ENCODE assay signal across 8 cellular contexts in the genomic region with DNA sequence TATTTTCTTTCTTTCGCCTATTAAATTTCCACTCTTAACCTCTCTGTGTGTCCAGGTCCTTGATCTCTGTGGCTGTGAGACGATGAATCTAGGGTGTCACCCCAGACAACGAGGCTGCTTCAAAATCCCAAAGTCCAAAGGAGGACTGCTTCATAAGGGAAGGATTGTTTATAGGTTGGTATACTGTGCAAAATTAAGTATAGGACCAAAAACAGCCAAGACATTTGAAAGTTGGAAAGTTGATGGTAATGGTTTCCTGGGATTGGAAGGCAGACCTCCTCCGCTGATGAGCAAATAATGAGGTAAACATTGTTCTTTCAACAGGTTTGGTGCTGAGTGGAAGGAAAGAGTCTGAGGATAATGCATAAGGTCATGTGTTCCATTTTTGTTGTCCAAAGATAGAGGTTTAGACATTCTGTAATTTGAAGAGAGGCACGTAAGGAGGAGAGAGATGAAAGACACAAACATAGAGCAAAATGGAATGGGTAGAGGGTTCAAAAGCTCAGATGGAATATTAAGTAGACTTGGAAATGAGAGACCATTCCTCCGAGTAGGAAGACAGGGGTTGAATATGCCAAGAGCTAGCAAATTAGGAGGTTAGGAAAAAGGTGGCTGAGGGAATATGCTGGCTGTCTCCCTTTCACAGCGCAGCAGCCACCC. TPM values are rescaled to one million over a fixed set of nuclear protein-coding genes. Genes with fewer than 3 reads are reported as not detected.
A peak's percentile ranks its signal among the peaks of the same experiment; 100 is the strongest.
DNase-seq lines count a peak whose midpoint lies in the region; ATAC-seq and TF ChIP-seq lines count a peak whose summit lies in the region.

No MANE protein-coding gene starts in this region.

- peaks cover 0 to 45% (median 6%) of the 10 kb centered on the region in 9 donors for H3K4me1 ChIP-seq in heart right ventricle
- no peaks in the 10 kb centered on the region for H3K4me1 ChIP-seq in uterus

- H3K9me3 Mint-ChIP-seq in activated naive CD8-positive, alpha-beta T cell (ENCODE audit: low read depth): no peaks in the 10 kb centered on the region

- H3K27me3 Mint-ChIP-seq in activated naive CD8-positive, alpha-beta T cell: peaks cover 25% of the 10 kb centered on the region

- H3K9me3 ChIP-seq in heart right ventricle: no peaks in the 10 kb centered on the region
- no peaks in the 10 kb centered on the region for H3K9me3 ChIP-seq in uterus

- H3K27me3 ChIP-seq in heart right ventricle (peaks cover 0 to 33% (median 18%) of the 10 kb centered on the region in 7 donors), kidney epithelial cell (ENCODE audit: control insufficient read depth, insufficient read depth, low read length) (peaks cover 4% of the 10 kb centered on the region), uterus (peaks cover 0 to 6% of the 10 kb centered on the region in 2 donors)

- H3K36me3 ChIP-seq in heart right ventricle (no peaks in the 10 kb centered on the region), kidney epithelial cell (ENCODE audit: control insufficient read depth, insufficient read depth, low read length) (no peaks in the 10 kb centered on the region), uterus (no peaks in the 10 kb centered on the region)

- H3K36me3 Mint-ChIP-seq in activated naive CD8-positive, alpha-beta T cell: peaks cover 5% of the 10 kb centered on the region

- H3K4me3 Mint-ChIP-seq in activated naive CD8-positive, alpha-beta T cell: peak overlapping the region; percentile 81

- TF ChIP-seq POLR2A in uterus (IDR thresholded peaks at IDR 0.05): no peak

- DNase-seq in heart right ventricle (no peak), left ventricle myocardium superior (no peak), kidney epithelial cell (ENCODE audit: low read depth) (no peak), uterus (no peak), NCI-H82 treated with DMSO at 0.1 percent for 48 hours (lab: John Stamatoyannopoulos, UW; ENCODE audit: unreplicated experiment) (no peak)
- no peak for DNase-seq in stimulated activated CD4-positive, alpha-beta T cell treated with anti-CD3 and anti-CD28 coated beads, Interleukin-2, amount 100 ng/mL, for 24 hours

- intact Hi-C loops in heart right ventricle (cut with DNase I): loop anchor here in 8 of 10 donors (2.0 to 10.0 kb wide), 9 partner anchors 33 to 1505 kb away; partner anchors contain the start of gene ZNF184 (in 1 of the 8)
- intact Hi-C loops in left ventricle myocardium superior (cut with micrococcal nuclease): no loop called here
- intact Hi-C loops in uterus (cut with DNase I; ENCODE audit: low total_unique reads): no loop called here

- no peak for TF ChIP-seq CTCF in heart right ventricle (IDR thresholded peaks at IDR 0.05)
- no peak for TF ChIP-seq CTCF in kidney epithelial cell (IDR thresholded peaks at IDR 0.05; ENCODE audit: insufficient read depth, low read length, poor library complexity, severe bottlenecking)
- no peak for TF ChIP-seq CTCF in uterus (IDR thresholded peaks at IDR 0.05)

- H3K27ac Mint-ChIP-seq in activated naive CD8-positive, alpha-beta T cell: no peak overlapping the region

- H3K4me3 ChIP-seq in heart right ventricle (peak overlapping the region in 9 of 10 donors; percentile 62 to 71 (median 66)), kidney epithelial cell (ENCODE audit: low read depth, low read length) (peak overlapping the region; percentile 46), uterus (peak overlapping the region; percentile 66 to 72)

- H3K27ac ChIP-seq in heart right ventricle (peak overlapping the region in 3 of 10 donors; percentile 19 to 71 (median 69)), uterus (peak overlapping the region; percentile 82 to 95)

- ATAC-seq in heart right ventricle (no peak), left ventricle myocardium superior (no peak), GM18517 (IDR thresholded peaks at IDR 0.05; ENCODE audit: unreplicated experiment) (no peak)

- peaks cover 56% of the 10 kb centered on the region for H3K4me1 Mint-ChIP-seq in activated naive CD8-positive, alpha-beta T cell (ENCODE audit: low read depth)

- WGBS in heart right ventricle, 2 donors: 62 to 66% methylated on average over 7 of the region's 7 CpGs

RNA-seq across cellular contexts. Expression of gene ZNF311, which starts 24.8 kb away (rescaled TPM):
- total RNA-seq in heart right ventricle (under 1 TPM; 0.08 to 0.39 (median 0.22) TPM), left ventricle myocardium superior (0.30 TPM), kidney epithelial cell (2.6 and 2.7 TPM in 2 replicates), uterus (1 to 10 TPM in 2 of 4 donors, under 1 TPM in 2; 0.51 to 4.1 (median 1.1) TPM)
- polyA plus RNA-seq in heart right ventricle: under 1 TPM; 0.25 to 0.66 TPM

RNA-seq across cellular contexts. Expression of gene TRIM27, which starts 56.5 kb away (rescaled TPM):
- total RNA-seq in heart right ventricle (10 to 100 TPM; 14.7 to 23.1 (median 17.6) TPM), left ventricle myocardium superior (19.2 TPM), kidney epithelial cell (101 and 119 TPM in 2 replicates), uterus (100 to 1,000 TPM in 1 of 4 donors, 10 to 100 TPM in 3; 24.6 to 108 (median 48.7) TPM)
- polyA plus RNA-seq in heart right ventricle: 10 to 100 TPM; 21.0 to 26.2 TPM

Comparison
In these comparisons a context has a peak if more than half of its experiments do, and no peak if none do; other contexts are left out.
1. intact Hi-C loops: an anchor here in heart right ventricle (2.0 to 10.0 kb wide); none called in left ventricle myocardium superior and uterus.